ENCODE assay signal across 17 cellular contexts in the genomic region with DNA sequence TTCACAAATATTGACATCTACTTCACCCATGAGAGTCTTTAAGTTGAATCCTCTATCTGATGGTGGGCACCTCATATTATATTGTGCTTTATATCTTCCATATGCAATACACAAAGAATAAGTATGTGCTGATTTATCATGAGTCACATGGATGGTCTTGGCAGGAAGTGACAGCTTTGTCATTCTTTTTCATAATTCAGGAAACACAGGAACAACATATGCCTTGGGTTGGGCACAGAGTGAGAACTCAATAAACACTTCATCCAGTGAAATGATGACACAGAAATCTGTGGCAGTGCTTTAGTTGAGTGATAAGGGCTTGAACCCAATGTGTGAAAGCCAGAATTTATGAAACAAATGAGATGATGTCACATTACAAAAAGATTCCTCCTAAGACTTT. TPM values are rescaled to one million over a fixed set of nuclear protein-coding genes. Genes with fewer than 3 reads are reported as not detected.
DNase-seq lines count a peak whose midpoint lies in the region; ATAC-seq and TF ChIP-seq lines count a peak whose summit lies in the region.
"Had no signal": no experiment of that assay in that cellular context is flagged by ENCODE, and none has a peak within 500 bp of the region (broad histone marks: within the 10 kb centered on the region; RNA-seq: fewer than 3 reads in every experiment).

No MANE protein-coding gene starts in this region.

- no peak for TF ChIP-seq POLR2A in IMR-90 (IDR thresholded peaks at IDR 0.05; ENCODE audit: low read depth, low read length)

- H4K8ac ChIP-seq in IMR-90 (ENCODE audit: low read depth in 2 of 2, low read length in 2 of 2) = no peak overlapping the region

- no peak overlapping the region for H4K5ac ChIP-seq in IMR-90 (ENCODE audit: low read depth, low read length)

- H4K20me1 ChIP-seq in IMR-90 (ENCODE audit: insufficient read depth, low read length) = peaks cover 8% of the 10 kb centered on the region; the same call in 1 of the 2 replicates

- H3K79me1 ChIP-seq in IMR-90 (ENCODE audit: low read depth in 1 of 2, low read length in 2 of 2) = peaks cover 36 to 80% of the 10 kb centered on the region in 2 experiments

- TF ChIP-seq CTCF in IMR-90 (conservative IDR thresholded peaks at IDR 0.05; ENCODE audit: low read depth, low read length) (no peak), brain microvascular endothelial cell (IDR thresholded peaks at IDR 0.05; ENCODE audit: low read depth, low read length, missing control alignments) (no peak)

- no peaks in the 10 kb centered on the region for H3K9me3 ChIP-seq in IMR-90 (ENCODE audit: control insufficient read depth, insufficient read depth, low read length)
- H3K9me3 ChIP-seq: thyroid gland had no signal

- peaks cover 20% of the 10 kb centered on the region for H3K9me1 ChIP-seq in IMR-90 (ENCODE audit: insufficient read depth, low read length)

- dilution Hi-C loops in IMR-90 (cut with HindIII; ENCODE audit: low sequenced_read_pairs, unreplicated experiment) = no loop called here

- H3K36me3 ChIP-seq in IMR-90 (ENCODE audit: control insufficient read depth, insufficient read depth, low read length) = peaks cover 4% of the 10 kb centered on the region; the same call in 1 of the 2 replicates
- H3K36me3 ChIP-seq in brain microvascular endothelial cell (replicated peaks) = no peaks in the 10 kb centered on the region
- H3K36me3 ChIP-seq: cardiac muscle cell, thyroid gland had no signal

- no peak overlapping the region for H2AFZ ChIP-seq in IMR-90 (replicated peaks; ENCODE audit: low read length, poor library complexity)

- intact Hi-C loops in IMR-90 (cut with micrococcal nuclease) = no loop called here
- intact Hi-C loops in left colon (cut with DNase I, micrococcal nuclease) = no loop called here

- H2AK5ac ChIP-seq in IMR-90 (ENCODE audit: low read depth, low read length) = no peak overlapping the region

- CTCF ChIA-PET in IMR-90 (lab: Yijun Ruan, JAX) = no interaction called here

- H2BK120ac ChIP-seq in IMR-90 (ENCODE audit: low read depth, low read length) = no peak overlapping the region

- no peak for TF ChIP-seq RAD21 in IMR-90 (IDR thresholded peaks at IDR 0.05; ENCODE audit: low read length)

- no peak overlapping the region for H3K56ac ChIP-seq in IMR-90 (ENCODE audit: extremely low read depth, insufficient read depth, low read length)

- no peak overlapping the region for H3K14ac ChIP-seq in IMR-90 (replicated peaks; ENCODE audit: low read depth, low read length)

- H3K18ac ChIP-seq in IMR-90 (ENCODE audit: low read depth, low read length) = no peak overlapping the region

- DNase-seq in DMS53 (lab: John Stamatoyannopoulos, UW) = peak; percentile 83
- DNase-seq in IMR-90 = peak; percentile 62
- DNase-seq in brain microvascular endothelial cell = peak; percentile 59
- no peak for DNase-seq in left colon
- DNase-seq in MV-4-11 (lab: John Stamatoyannopoulos, UW) = no peak
- DNase-seq: activated naive CD4-positive, alpha-beta T cell treated with Interleukin-2 at 50 U/mL for 16 hours; effector memory CD8-positive, alpha-beta T cell; natural killer cell; NCI-H1436; NCI-H774; SIG-M5; thyroid gland had no signal

- H3K27me3 ChIP-seq in IMR-90 (ENCODE audit: control insufficient read depth, insufficient read depth, low read length) = no peaks in the 10 kb centered on the region
- no peaks in the 10 kb centered on the region for H3K27me3 ChIP-seq in brain microvascular endothelial cell (replicated peaks)
- H3K27me3 ChIP-seq: cardiac muscle cell, thyroid gland had no signal

- ATAC-seq in IMR-90 (ENCODE audit: low read depth) = peak; percentile 18; the same call in 1 of the 2 replicates
- ATAC-seq in left colon = peak; percentile 57
- ATAC-seq in HG02852 (IDR thresholded peaks at IDR 0.05; ENCODE audit: unreplicated experiment) = no peak
- no peak for ATAC-seq in HG02884 (IDR thresholded peaks at IDR 0.05; ENCODE audit: unreplicated experiment)
- no peak for ATAC-seq in GM18868 (IDR thresholded peaks at IDR 0.05; ENCODE audit: unreplicated experiment)
- ATAC-seq: effector memory CD8-positive, alpha-beta T cell; left lobe of liver had no signal

- BruUV-seq in IMR-90 (replicated peaks; lab: Mats Ljungman, UMichigan) = no TSS peak

- no peak overlapping the region for H3K9ac ChIP-seq in IMR-90 (ENCODE audit: low read depth, low read length)

- no peak overlapping the region for H3K23ac ChIP-seq in IMR-90 (ENCODE audit: low read depth, low read length)

- H3K4me3 ChIP-seq in IMR-90 (ENCODE audit: insufficient read depth, low read depth, low read length) = no peak overlapping the region
- no peak overlapping the region for H3K4me3 ChIP-seq in brain microvascular endothelial cell (ENCODE audit: low read depth, low read length)
- H3K4me3 ChIP-seq: cardiac muscle cell, thyroid gland had no signal

- H4K91ac ChIP-seq in IMR-90 (ENCODE audit: insufficient read depth, low read depth, low read length) = no peak overlapping the region

- peaks cover 15% of the 10 kb centered on the region for H3K4me1 ChIP-seq in IMR-90 (ENCODE audit: control insufficient read depth, insufficient read depth, low read length)

- no peak overlapping the region for H3K27ac ChIP-seq in IMR-90 (ENCODE audit: insufficient read depth, low read length)
- peak overlapping the region; percentile 88 for H3K27ac ChIP-seq in brain microvascular endothelial cell
- H3K27ac ChIP-seq: cardiac muscle cell had no signal

- no peak overlapping the region for H2BK20ac ChIP-seq in IMR-90 (ENCODE audit: low read depth, low read length)

- H3K4ac ChIP-seq in IMR-90 (ENCODE audit: low read depth, low read length) = no peak overlapping the region

- no peak overlapping the region for H2BK15ac ChIP-seq in IMR-90 (ENCODE audit: low read depth, low read length)

- H2AK9ac ChIP-seq in IMR-90 (replicated peaks; ENCODE audit: low read depth, low read length, poor library complexity) = no peak overlapping the region

- POLR2A ChIA-PET in IMR-90 (lab: Charles Lee; ENCODE audit: unreplicated experiment) = no interaction called here

- no peak overlapping the region for H3K4me2 ChIP-seq in IMR-90 (ENCODE audit: low read depth, low read length)

- no peak overlapping the region for H2BK5ac ChIP-seq in IMR-90 (ENCODE audit: low read depth, low read length, poor library complexity, severe bottlenecking)

- in situ Hi-C loops in IMR-90 (cut with MboI; ENCODE audit: low sequenced_read_pairs) = no loop called here
- in situ Hi-C loops in brain microvascular endothelial cell (cut with HindIII; ENCODE audit: low pct_ligation_motif_present, low sequenced_read_pairs) = no loop called here

TF ChIP-seq in IMR-90, 13 proteins besides CTCF, POLR2A, EP300 and RAD21:
- TF ChIP-seq, protein P1, sequence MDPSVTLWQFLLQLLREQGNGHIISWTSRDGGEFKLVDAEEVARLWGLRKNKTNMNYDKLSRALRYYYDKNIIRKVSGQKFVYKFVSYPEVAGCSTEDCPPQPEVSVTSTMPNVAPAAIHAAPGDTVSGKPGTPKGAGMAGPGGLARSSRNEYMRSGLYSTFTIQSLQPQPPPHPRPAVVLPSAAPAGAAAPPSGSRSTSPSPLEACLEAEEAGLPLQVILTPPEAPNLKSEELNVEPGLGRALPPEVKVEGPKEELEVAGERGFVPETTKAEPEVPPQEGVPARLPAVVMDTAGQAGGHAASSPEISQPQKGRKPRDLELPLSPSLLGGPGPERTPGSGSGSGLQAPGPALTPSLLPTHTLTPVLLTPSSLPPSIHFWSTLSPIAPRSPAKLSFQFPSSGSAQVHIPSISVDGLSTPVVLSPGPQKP (IDR thresholded peaks at IDR 0.05; ENCODE audit: borderline replicate concordance, low read depth, low read length) = no peak
- TF ChIP-seq BHLHE40 (IDR thresholded peaks at IDR 0.05; ENCODE audit: low read depth, low read length) = no peak
- no peak for TF ChIP-seq MAZ (IDR thresholded peaks at IDR 0.05; ENCODE audit: borderline replicate concordance, low read depth, low read length)
- no peak for TF ChIP-seq NFE2L2 (IDR thresholded peaks at IDR 0.05; ENCODE audit: low read depth, low read length)
- TF ChIP-seq SMC3 (IDR thresholded peaks at IDR 0.05; ENCODE audit: low read depth, low read length) = no peak
- no peak for TF ChIP-seq CEBPB (IDR thresholded peaks at IDR 0.05; ENCODE audit: low read depth, low read length)
- TF ChIP-seq USF2 (IDR thresholded peaks at IDR 0.05; ENCODE audit: low read depth, low read length) = no peak
- TF ChIP-seq RCOR1 (IDR thresholded peaks at IDR 0.05; ENCODE audit: insufficient replicate concordance, low read length) = no peak
- TF ChIP-seq FOS (IDR thresholded peaks at IDR 0.05; ENCODE audit: low read depth, low read length) = no peak
- TF ChIP-seq MXI1 (IDR thresholded peaks at IDR 0.05; ENCODE audit: borderline replicate concordance, low read depth, low read length) = no peak
- TF ChIP-seq CHD1 (IDR thresholded peaks at IDR 0.05; ENCODE audit: low read depth, low read length) = no peak
- TF ChIP-seq RFX5 (IDR thresholded peaks at IDR 0.05; ENCODE audit: low read depth, low read length) = no peak

RNA-seq across cellular contexts. Expression of gene GADD45A, which starts 41.2 kb away (rescaled TPM):
- total RNA-seq in IMR-90 (2012; rRNA removed) (10.9 and 16.7 TPM in 2 replicates), left colon (10 to 100 TPM; 43.4 to 49.7 TPM)
- polyA plus RNA-seq in IMR-90 (2012; rRNA removed) = 114 and 129 TPM in 2 replicates
- 128 and 171 TPM in 2 replicates for polyA plus RNA-seq in IMR-90 (2012; cell fraction: cytosol; rRNA removed)
- polyA plus RNA-seq in IMR-90 (2012; cell fraction: nucleus; rRNA removed; ENCODE audit: low replicate concordance) = 210 and 388 TPM in 2 replicates

Comparison
In these comparisons a context has a peak if more than half of its experiments do, and no peak if none do; other contexts are left out.
1. DNase-seq: peak in DMS53 (single experiment), IMR-90 (single experiment) and brain microvascular endothelial cell (single experiment); none in left colon (0 of 2) and MV-4-11 (single experiment).
2. ATAC-seq: peak in IMR-90 (single experiment) and left colon (single experiment); none in HG02852 (single experiment), HG02884 (single experiment) and GM18868 (single experiment).